ENCODE assay signal across 13 cellular contexts in the genomic region with DNA sequence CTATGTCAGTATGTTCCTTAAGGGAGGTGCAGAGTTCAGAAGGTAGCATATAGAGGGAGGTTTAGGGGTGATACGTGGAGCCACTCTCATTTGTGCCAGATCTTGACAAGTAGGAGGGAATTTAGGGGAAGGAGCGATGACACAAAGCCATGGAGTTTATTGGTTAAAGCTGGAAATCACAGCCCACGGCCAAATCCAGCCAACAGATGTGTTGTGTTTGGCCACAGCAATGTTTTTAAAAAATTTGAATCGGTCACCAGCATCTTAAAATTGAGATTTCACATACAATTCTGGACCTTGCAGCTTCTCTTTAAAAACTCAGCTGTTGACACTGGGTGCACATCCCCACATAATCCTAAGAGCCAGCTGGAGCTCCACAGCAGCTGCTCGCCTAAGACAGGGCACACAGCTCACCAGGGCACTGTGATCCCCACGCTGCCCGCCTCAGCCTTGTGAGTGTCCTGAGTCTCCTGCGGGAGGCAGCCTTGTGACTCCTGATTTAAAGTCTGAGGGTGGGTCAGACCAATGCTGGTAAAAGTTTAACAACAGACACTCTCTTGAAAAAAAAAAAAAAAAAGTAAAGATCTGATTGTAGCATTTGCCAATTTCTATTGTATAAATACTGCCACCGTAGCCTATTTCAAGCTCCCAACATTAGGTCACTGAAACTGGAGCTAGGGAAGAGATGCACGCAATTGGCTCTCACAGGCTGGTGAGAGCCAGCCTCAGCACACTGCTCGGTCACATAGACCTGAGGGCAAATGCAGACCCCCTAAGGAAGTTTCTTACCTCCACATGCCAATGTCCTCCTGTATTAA.
A peak's percentile ranks its signal among the peaks of the same experiment; 100 is the strongest.
DNase-seq lines count a peak whose midpoint lies in the region; ATAC-seq, FAIRE-seq and TF ChIP-seq lines count a peak whose summit lies in the region.
"Had no signal": no experiment of that assay in that cellular context is flagged by ENCODE, and none has a peak within 500 bp of the region (broad histone marks: within the 10 kb centered on the region; RNA-seq: fewer than 3 reads in every experiment).

No MANE protein-coding gene starts in this region.

- WGBS in hepatocyte (ENCODE audit: low lambda C conversion rate, missing lambda C conversion rate), result 50% methylated on average over 11 of the region's 11 CpGs

- H3K9me2 ChIP-seq in hepatocyte (replicated peaks; ENCODE audit: insufficient read depth), result no peaks in the 10 kb centered on the region

- H3K27me3 ChIP-seq in WERI-Rb-1 (ENCODE audit: insufficient read depth, low read depth, severe bottlenecking), result no peaks in the 10 kb centered on the region
- no peaks in the 10 kb centered on the region for H3K27me3 ChIP-seq in hepatocyte
- H3K27me3 ChIP-seq: BLaER1 had no signal

- DNase-seq in D721Med (ENCODE audit: insufficient read length, low spot score) (peak; percentile 54), WERI-Rb-1 (peak; percentile 76), hepatocyte (ENCODE audit: low spot score) (peak; percentile 65), pons (ENCODE audit: low spot score) (peak; percentile 54), DMS153 treated with DMSO at 0.1 percent for 48 hours (lab: John Stamatoyannopoulos, UW; ENCODE audit: unreplicated experiment) (no peak), activated gamma-delta T cell treated with Interleukin-2 at 50 U/mL for 16 hours (no peak)
- DNase-seq in effector CD4-positive, alpha-beta T cell, result no peak
- DNase-seq: naive thymus-derived CD8-positive, alpha-beta T cell; NCI-H345; stimulated activated CD4-positive, alpha-beta T cell treated with anti-CD3 and anti-CD28 coated beads, Interleukin-15, amount 100 ng/mL, for 24 hours had no signal

- peaks cover 31% of the 10 kb centered on the region for H3K4me1 ChIP-seq in hepatocyte (ENCODE audit: insufficient read depth)
- H3K4me1 ChIP-seq: BLaER1 had no signal

- H3K4me2 ChIP-seq in hepatocyte, result peak overlapping the region; percentile 17
- H3K4me2 ChIP-seq: BLaER1 had no signal

- H3K36me3 ChIP-seq in WERI-Rb-1, result no peaks in the 10 kb centered on the region
- no peaks in the 10 kb centered on the region for H3K36me3 ChIP-seq in hepatocyte (replicated peaks; ENCODE audit: insufficient read depth, low read depth)
- H3K36me3 ChIP-seq: BLaER1 had no signal

- FAIRE-seq in D721Med (lab: Jason Lieb, UNC), result no peak

- H4K20me1 ChIP-seq in hepatocyte (ENCODE audit: insufficient read depth, poor library complexity, severe bottlenecking), result no peaks in the 10 kb centered on the region
- H4K20me1 ChIP-seq: BLaER1 had no signal

- no peak overlapping the region for H2AFZ ChIP-seq in hepatocyte

- TF ChIP-seq CTCF in D721Med (IDR thresholded peaks at IDR 0.05; ENCODE audit: insufficient read depth, missing control alignments) (peak; percentile 8), WERI-Rb-1 (IDR thresholded peaks at IDR 0.05; ENCODE audit: low read depth, low read length) (peak; percentile 34; the same call in 1 of the 2 replicates), hepatocyte (IDR thresholded peaks at IDR 0.05; ENCODE audit: poor library complexity) (peak; percentile 28)

- H3K27ac ChIP-seq in WERI-Rb-1, result no peak overlapping the region
- H3K27ac ChIP-seq in hepatocyte, result peak overlapping the region; percentile 47
- H3K27ac ChIP-seq: BLaER1, RWPE1 had no signal

- no peak for ATAC-seq in GM18519 (IDR thresholded peaks at IDR 0.05; ENCODE audit: low FRiP score, unreplicated experiment)
- ATAC-seq: naive thymus-derived CD8-positive, alpha-beta T cell had no signal

- H3K9me3 ChIP-seq in WERI-Rb-1 (ENCODE audit: severe bottlenecking), result no peaks in the 10 kb centered on the region
- no peaks in the 10 kb centered on the region for H3K9me3 ChIP-seq in hepatocyte (ENCODE audit: low read depth)

- H3K4me3 ChIP-seq in WERI-Rb-1 (ENCODE audit: low read depth, low read length) (no peak overlapping the region), hepatocyte (no peak overlapping the region)
- H3K4me3 ChIP-seq: BLaER1 had no signal

- no peaks in the 10 kb centered on the region for H3K79me2 ChIP-seq in hepatocyte

Comparison
In these comparisons a context has a peak if more than half of its experiments do, and no peak if none do; other contexts are left out.
1. DNase-seq: peak in D721Med (single experiment), WERI-Rb-1 (single experiment), hepatocyte (single experiment) and pons (single experiment); none in DMS153 treated with DMSO at 0.1 percent for 48 hours (single experiment), activated gamma-delta T cell treated with Interleukin-2 at 50 U/mL for 16 hours (single experiment) and effector CD4-positive, alpha-beta T cell (single experiment).
2. Peak in every context shown above with its lines, with median percentiles within 50 percentile points of each other: CTCF ChIP-seq.